Comparison of ENCODE assay signal across 1 cellular context in genomic region chr10:124441694-124442093, GRCh38. TPM values are rescaled to one million over a fixed set of nuclear protein-coding genes. Genes with fewer than 3 reads are reported as not detected.
"Had no signal": no experiment of that assay in that cellular context is flagged by ENCODE, and none has a peak within 500 bp of the region (broad histone marks: within the 10 kb centered on the region; RNA-seq: fewer than 3 reads in every experiment).

No MANE protein-coding gene starts in this region.

RNA-seq across cellular contexts. Expression of gene NKX1-2, which starts 8.1 kb away (rescaled TPM):
- total RNA-seq: LHCN-M2 had no signal
